8 cellular contexts compared by ENCODE assay signal in genomic region chr5:10248378-10249260, GRCh38. TPM values are rescaled to one million over a fixed set of nuclear protein-coding genes. Genes with fewer than 3 reads are reported as not detected.
DNase-seq lines count a peak whose midpoint lies in the region; ATAC-seq and TF ChIP-seq lines count a peak whose summit lies in the region.

No MANE protein-coding gene starts in this region.

- H3K4me1 ChIP-seq in HEK293 (ENCODE audit: control insufficient read depth, insufficient read depth, low read length) (peaks cover 17% of the 10 kb centered on the region), Panc1 (ENCODE audit: control insufficient read depth, insufficient read depth, low read length) (peaks cover 25% of the 10 kb centered on the region), prostate gland (replicated peaks) (peaks cover 8% of the 10 kb centered on the region)

- H3K36me3 ChIP-seq in HEK293 (ENCODE audit: control insufficient read depth in 2 of 2, insufficient read depth in 1 of 2, low read length in 2 of 2) = peaks cover 12 to 23% of the 10 kb centered on the region in 2 experiments; a peak in 2 of 3 replicates
- peaks cover 12% of the 10 kb centered on the region for H3K36me3 ChIP-seq in Panc1 (ENCODE audit: control insufficient read depth, insufficient read depth, low read length)
- H3K36me3 ChIP-seq in prostate gland = no peaks in the 10 kb centered on the region

- TF ChIP-seq POLR2A in GM18505 (IDR thresholded peaks at IDR 0.05; ENCODE audit: borderline replicate concordance, extremely low read depth, insufficient read depth, insufficient read length) (no peak), erythroblast (IDR thresholded peaks at IDR 0.05; ENCODE audit: low read length) (no peak), prostate gland (IDR thresholded peaks at IDR 0.05) (no peak)

- 66% methylated on average over 29 of the region's 29 CpGs for WGBS in prostate gland

- H3K9me3 ChIP-seq in HEK293 (ENCODE audit: control insufficient read depth, insufficient read depth, low read depth, low read length) (no peaks in the 10 kb centered on the region), Panc1 (ENCODE audit: control insufficient read depth, insufficient read depth, low read depth, low read length) (no peaks in the 10 kb centered on the region), prostate gland (no peaks in the 10 kb centered on the region)

- POLR2A ChIA-PET in HEK293 (lab: Yijun Ruan, JAX) = interaction anchor here (0.7 to 3.3 kb wide), 5 partner anchors 14 to 909 kb away, joined by 4 to 25 read pairs (median 8); partner anchors contain the start of gene MARCHF6
- POLR2A ChIA-PET in Panc1 (lab: Charles Lee) = no interaction called here

- TF ChIP-seq CTCF in HEK293 (tag by site-specific recombination; IDR thresholded peaks at IDR 0.05) (no peak), Panc1 (IDR thresholded peaks at IDR 0.05) (no peak), prostate gland (IDR thresholded peaks at IDR 0.05) (no peak), omental fat pad (IDR thresholded peaks at IDR 0.05) (no peak)

- H3K27me3 ChIP-seq in Panc1 (ENCODE audit: control insufficient read depth, insufficient read depth, low read length) (no peaks in the 10 kb centered on the region), prostate gland (replicated peaks; ENCODE audit: insufficient read depth) (no peaks in the 10 kb centered on the region)

- CTCF ChIA-PET in HEK293 (lab: Yijun Ruan, JAX) = interaction anchor here (0.9 to 1.3 kb wide), 2 partner anchors 15 to 30 kb away, joined by 3 read pairs; no protein-coding TSS in a partner anchor
- CTCF ChIA-PET in Panc1 (lab: Charles Lee) = interaction anchor here (0.6 kb wide), 1 partner anchor 345 kb away, joined by 3 read pairs; no protein-coding TSS in a partner anchor

- peak overlapping the region; percentile 96 for H3K4me3 ChIP-seq in HEK293 (ENCODE audit: low read depth, low read length)
- H3K4me3 ChIP-seq in Panc1 (ENCODE audit: low read depth in 2 of 2, low read length in 2 of 2) = peak overlapping the region; percentile 85 to 94
- peak overlapping the region; percentile 78 to 89 for H3K4me3 ChIP-seq in prostate gland

- ATAC-seq in GM18505 (IDR thresholded peaks at IDR 0.05; ENCODE audit: unreplicated experiment) = peak; percentile 1
- ATAC-seq in Panc1 = no peak
- no peak for ATAC-seq in omental fat pad (ENCODE audit: low FRiP score)

- in situ Hi-C loops in Panc1 (cut with HindIII; ENCODE audit: low pct_unique_long_range_greater_than_20kb, low sequenced_read_pairs) = no loop called here

- BruUV-seq in Panc1 (replicated peaks; lab: Mats Ljungman, UMichigan) = no TSS peak

- intact Hi-C loops in Panc1 (cut with micrococcal nuclease; ENCODE audit: unreplicated experiment) (no loop called here), prostate gland (cut with DNase I) (no loop called here)

- DNase-seq in Panc1 (ENCODE audit: low read depth, low spot score) (no peak), erythroblast (lab: John Stamatoyannopoulos, UW) (peak; percentile 45 to 48), prostate gland (ENCODE audit: low spot score) (no peak), omental fat pad (ENCODE audit: low spot score) (no peak), AG08395 (ENCODE audit: low spot score) (no peak), NCI-H345 treated with DMSO at 0.1 percent for 48 hours (lab: John Stamatoyannopoulos, UW; ENCODE audit: unreplicated experiment) (no peak)

- peak overlapping the region; percentile 90; the same call in 1 of the 2 replicates for H3K27ac ChIP-seq in HEK293 (ENCODE audit: extremely low read depth, low read depth, low read length)
- peak overlapping the region; percentile 99 for H3K27ac ChIP-seq in Panc1 (ENCODE audit: low read length)
- peak overlapping the region; percentile 93 to 95 for H3K27ac ChIP-seq in prostate gland

TF ChIP-seq in HEK293, 187 proteins besides CTCF, POLR2A, EP300 and RAD21:
- TF ChIP-seq ZNF544 (tag by site-specific recombination; IDR thresholded peaks at IDR 0.05) = no peak
- TF ChIP-seq, protein P1, sequence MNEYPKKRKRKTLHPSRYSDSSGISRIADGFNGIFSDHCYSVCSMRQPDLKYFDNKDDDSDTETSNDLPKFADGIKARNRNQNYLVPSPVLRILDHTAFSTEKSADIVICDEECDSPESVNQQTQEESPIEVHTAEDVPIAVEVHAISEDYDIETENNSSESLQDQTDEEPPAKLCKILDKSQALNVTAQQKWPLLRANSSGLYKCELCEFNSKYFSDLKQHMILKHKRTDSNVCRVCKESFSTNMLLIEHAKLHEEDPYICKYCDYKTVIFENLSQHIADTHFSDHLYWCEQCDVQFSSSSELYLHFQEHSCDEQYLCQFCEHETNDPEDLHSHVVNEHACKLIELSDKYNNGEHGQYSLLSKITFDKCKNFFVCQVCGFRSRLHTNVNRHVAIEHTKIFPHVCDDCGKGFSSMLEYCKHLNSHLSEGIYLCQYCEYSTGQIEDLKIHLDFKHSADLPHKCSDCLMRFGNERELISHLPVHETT (tag by site-specific recombination; IDR thresholded peaks at IDR 0.05) = 0 out of 2 replicates have a peak, but pooled peaks have one; percentile 10
- TF ChIP-seq, protein P2, sequence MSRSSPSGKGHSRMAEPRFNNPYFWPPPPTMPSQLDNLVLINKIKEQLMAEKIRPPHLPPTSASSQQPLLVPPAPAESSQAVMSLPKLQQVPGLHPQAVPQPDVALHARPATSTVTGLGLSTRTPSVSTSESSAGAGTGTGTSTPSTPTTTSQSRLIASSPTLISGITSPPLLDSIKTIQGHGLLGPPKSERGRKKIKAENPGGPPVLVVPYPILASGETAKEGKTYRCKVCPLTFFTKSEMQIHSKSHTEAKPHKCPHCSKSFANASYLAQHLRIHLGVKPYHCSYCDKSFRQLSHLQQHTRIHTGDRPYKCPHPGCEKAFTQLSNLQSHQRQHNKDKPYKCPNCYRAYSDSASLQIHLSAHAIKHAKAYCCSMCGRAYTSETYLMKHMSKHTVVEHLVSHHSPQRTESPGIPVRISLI (tag by site-specific recombination; IDR thresholded peaks at IDR 0.05) = 0 out of 2 replicates have a peak, but pooled peaks have one; percentile 10
- TF ChIP-seq, protein P3, sequence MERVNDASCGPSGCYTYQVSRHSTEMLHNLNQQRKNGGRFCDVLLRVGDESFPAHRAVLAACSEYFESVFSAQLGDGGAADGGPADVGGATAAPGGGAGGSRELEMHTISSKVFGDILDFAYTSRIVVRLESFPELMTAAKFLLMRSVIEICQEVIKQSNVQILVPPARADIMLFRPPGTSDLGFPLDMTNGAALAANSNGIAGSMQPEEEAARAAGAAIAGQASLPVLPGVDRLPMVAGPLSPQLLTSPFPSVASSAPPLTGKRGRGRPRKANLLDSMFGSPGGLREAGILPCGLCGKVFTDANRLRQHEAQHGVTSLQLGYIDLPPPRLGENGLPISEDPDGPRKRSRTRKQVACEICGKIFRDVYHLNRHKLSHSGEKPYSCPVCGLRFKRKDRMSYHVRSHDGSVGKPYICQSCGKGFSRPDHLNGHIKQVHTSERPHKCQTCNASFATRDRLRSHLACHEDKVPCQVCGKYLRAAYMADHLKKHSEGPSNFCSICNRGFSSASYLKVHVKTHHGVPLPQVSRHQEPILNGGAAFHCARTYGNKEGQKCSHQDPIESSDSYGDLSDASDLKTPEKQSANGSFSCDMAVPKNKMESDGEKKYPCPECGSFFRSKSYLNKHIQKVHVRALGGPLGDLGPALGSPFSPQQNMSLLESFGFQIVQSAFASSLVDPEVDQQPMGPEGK (tag by site-specific recombination; IDR thresholded peaks at IDR 0.05) = no peak
- no peak for TF ChIP-seq ZNF629 (tag by site-specific recombination; IDR thresholded peaks at IDR 0.05)
- 0 out of 2 replicates have a peak, but pooled peaks have one; percentile 5 for TF ChIP-seq ZNF157 (tag by site-specific recombination; IDR thresholded peaks at IDR 0.05)

RNA-seq across cellular contexts. Expression of gene ATPSCKMT, which starts 1.1 kb away (rescaled TPM):
- 23.1 TPM for total RNA-seq in Panc1 (2021; ENCODE audit: unreplicated experiment)
- polyA plus RNA-seq in Panc1 (2012; ENCODE audit: insufficient read length) = 21.9 TPM
- 10 to 100 TPM; 18.1 to 25.9 TPM for total RNA-seq in prostate gland
- total RNA-seq in omental fat pad = 10 to 100 TPM; 12.8 to 24.9 (median 18.9) TPM

RNA-seq across cellular contexts. Expression of gene CCT5, which starts 1.5 kb away (rescaled TPM):
- total RNA-seq in Panc1 (2021; ENCODE audit: unreplicated experiment) = 476 TPM
- polyA plus RNA-seq in Panc1 (2012; ENCODE audit: insufficient read length) = 420 TPM
- 100 to 1,000 TPM; 113 to 140 TPM for total RNA-seq in prostate gland
- total RNA-seq in omental fat pad = 100 to 1,000 TPM; 160 to 310 (median 239) TPM

RNA-seq across cellular contexts. Expression of gene CMBL, which starts 59.1 kb away (rescaled TPM):
- total RNA-seq in Panc1 (2021; ENCODE audit: unreplicated experiment) (43.2 TPM), prostate gland (10 to 100 TPM; 11.2 to 20.3 TPM), omental fat pad (10 to 100 TPM in 1 of 4 donors, 1 to 10 TPM in 3; 7.1 to 16.7 (median 8.7) TPM)
- polyA plus RNA-seq in Panc1 (2012; ENCODE audit: insufficient read length) = 68.8 TPM

Comparison
In these comparisons a context has a peak if more than half of its experiments do, and no peak if none do; other contexts are left out.
1. DNase-seq: peak in erythroblast (2 of 2); none in Panc1 (single experiment), prostate gland (single experiment), omental fat pad (single experiment), AG08395 (single experiment) and NCI-H345 treated with DMSO at 0.1 percent for 48 hours (single experiment).
2. Peak in every context shown above with its lines, with median percentiles within 50 percentile points of each other: H3K27ac ChIP-seq and H3K4me3 ChIP-seq.